12 cellular contexts compared by ENCODE assay signal in the genomic region with DNA sequence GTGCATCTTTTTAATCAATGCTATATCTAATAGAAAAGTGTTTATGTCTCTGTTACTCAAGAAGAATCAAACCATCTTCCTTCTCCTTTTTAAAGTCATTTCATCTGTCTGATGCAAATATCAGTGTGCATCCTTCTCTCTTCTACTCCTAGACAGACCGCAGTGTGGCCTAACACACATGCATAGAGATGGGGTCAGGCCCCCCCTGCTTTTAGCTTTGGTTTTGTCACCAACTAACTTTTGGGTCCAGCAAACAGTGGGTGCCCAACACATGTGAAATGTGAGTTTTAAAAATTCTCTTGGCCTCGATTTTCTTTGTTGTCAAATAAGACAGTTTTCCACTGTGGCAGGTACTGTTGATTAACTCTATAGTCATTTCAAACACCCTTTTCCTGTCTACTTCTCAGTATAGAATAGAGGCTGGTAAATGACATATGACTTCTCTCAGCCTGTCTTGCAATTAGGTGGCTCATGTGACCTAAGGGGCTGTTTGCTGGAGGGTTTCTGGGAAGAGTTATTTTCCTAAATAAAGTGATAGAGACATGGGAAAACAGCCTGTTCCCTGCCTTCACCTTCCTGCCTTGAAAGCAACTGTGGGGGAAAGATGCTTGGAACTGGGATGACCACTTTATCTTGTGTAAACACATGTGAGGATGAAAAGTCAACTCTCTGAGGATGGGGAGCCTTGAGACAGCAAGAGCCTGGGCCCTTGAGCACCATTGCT.
DNase-seq lines count a peak whose midpoint lies in the region; ATAC-seq and TF ChIP-seq lines count a peak whose summit lies in the region.
"Had no signal": no experiment of that assay in that cellular context is flagged by ENCODE, and none has a peak within 500 bp of the region (broad histone marks: within the 10 kb centered on the region; RNA-seq: fewer than 3 reads in every experiment).

No MANE protein-coding gene starts in this region.

- H2BK20ac ChIP-seq in H9 (ENCODE audit: low read depth, low read length, poor library complexity, severe bottlenecking): no peak overlapping the region

- DNase-seq in DND-41 (no peak), H9 (no peak), gastrocnemius medialis (no peak), putamen (ENCODE audit: low spot score) (no peak), middle frontal gyrus (ENCODE audit: extremely low spot score, low spot score) (no peak)
- peak; percentile 51 for DNase-seq in activated CD8-positive, alpha-beta T cell treated with anti-CD3 and anti-CD28 coated beads, Interleukin-2, amount 10 ng/mL, durations not matched to agents 7 days and 5 days
- DNase-seq: adrenal gland, nephron progenitor cell, trophoblast cell had no signal

- peak overlapping the region; percentile 44 for H3K4me3 Mint-ChIP-seq in activated CD8-positive, alpha-beta T cell treated with anti-CD3 and anti-CD28 coated beads, Interleukin-2, amount 10 ng/mL, durations not matched to agents 7 days and 5 days
- H3K4me3 Mint-ChIP-seq in H9: no peak overlapping the region
- H3K4me3 Mint-ChIP-seq: nephron progenitor cell had no signal

- POLR2A ChIA-PET in activated CD8-positive, alpha-beta T cell treated with anti-CD3 and anti-CD28 coated beads, Interleukin-2, amount 10 ng/mL, durations not matched to agents 7 days and 5 days (lab: Charles Lee): interaction anchor here (0.6 to 7.0 kb wide), 9 partner anchors 43 to 331 kb away, joined by 3 to 40 read pairs (median 18); partner anchors contain the start of gene DARS1

- H3K4me3 ChIP-seq in DND-41 (ENCODE audit: low read depth in 1 of 2, low read length in 2 of 2) (no peak overlapping the region), gastrocnemius medialis (no peak overlapping the region)
- H3K4me3 ChIP-seq: adrenal gland, BLaER1 had no signal

- H3K79me2 ChIP-seq in DND-41 (ENCODE audit: insufficient read depth, low read length) (no peaks in the 10 kb centered on the region), H9 (ENCODE audit: insufficient read depth, low read length) (no peaks in the 10 kb centered on the region)

- no peak overlapping the region for H3T11ph ChIP-seq in H9 (ENCODE audit: low read length)

- H3K9me3 Mint-ChIP-seq in activated CD8-positive, alpha-beta T cell treated with anti-CD3 and anti-CD28 coated beads, Interleukin-2, amount 10 ng/mL, durations not matched to agents 7 days and 5 days (ENCODE audit: insufficient read depth): peaks cover 4% of the 10 kb centered on the region
- H3K9me3 Mint-ChIP-seq in H9: no peaks in the 10 kb centered on the region; a peak in 2 of 5 replicates
- H3K9me3 Mint-ChIP-seq: nephron progenitor cell had no signal

- no peak for TF ChIP-seq CTCF in DND-41 (IDR thresholded peaks at IDR 0.05; ENCODE audit: borderline replicate concordance, extremely low read depth, low read length, poor library complexity, severe bottlenecking)
- TF ChIP-seq CTCF in H9 (conservative IDR thresholded peaks at IDR 0.05): no peak
- TF ChIP-seq CTCF in gastrocnemius medialis (IDR thresholded peaks at IDR 0.05 in 4 of 5, conservative IDR thresholded peaks at IDR 0.05 in 1 of 5): no peak

- ATAC-seq in DND-41 (ENCODE audit: insufficient read depth, low read depth) (peak; percentile 55; the same call in 2 of the 3 replicates), GM19463 (IDR thresholded peaks at IDR 0.05; ENCODE audit: unreplicated experiment) (peak; percentile 31), HG03064 (IDR thresholded peaks at IDR 0.05; ENCODE audit: low read depth, unreplicated experiment) (peak; percentile 44), gastrocnemius medialis (no peak)
- peak; percentile 52 for ATAC-seq in activated CD8-positive, alpha-beta T cell treated with anti-CD3 and anti-CD28 coated beads, Interleukin-2, amount 10 ng/mL, durations not matched to agents 7 days and 5 days

- H3K27me3 ChIP-seq in DND-41 (ENCODE audit: insufficient read depth, low read length, poor library complexity) (no peaks in the 10 kb centered on the region), H9 (ENCODE audit: insufficient read depth, low read length) (no peaks in the 10 kb centered on the region), gastrocnemius medialis (no peaks in the 10 kb centered on the region)
- H3K27me3 ChIP-seq: adrenal gland, BLaER1 had no signal

- no peak overlapping the region for H3K4ac ChIP-seq in H9 (ENCODE audit: low read depth, low read length)

- H3K14ac ChIP-seq in H9 (ENCODE audit: insufficient read depth, low read length): no peak overlapping the region

- H3K23me2 ChIP-seq in H9 (ENCODE audit: insufficient read length, low read depth, low read length, poor library complexity, severe bottlenecking): no peaks in the 10 kb centered on the region

- in situ Hi-C loops in gastrocnemius medialis (cut with MboI; ENCODE audit: low sequenced_read_pairs in 4 of 4): no loop called here

- no peak overlapping the region for H4K8ac ChIP-seq in H9 (replicated peaks; ENCODE audit: insufficient read length, low read depth, low read length)

- H3K27me3 Mint-ChIP-seq in activated CD8-positive, alpha-beta T cell treated with anti-CD3 and anti-CD28 coated beads, Interleukin-2, amount 10 ng/mL, durations not matched to agents 7 days and 5 days (ENCODE audit: low read depth): no peaks in the 10 kb centered on the region
- H3K27me3 Mint-ChIP-seq in H9 (ENCODE audit: low read depth): no peaks in the 10 kb centered on the region

- H4K5ac ChIP-seq in H9 (ENCODE audit: insufficient read length, low read depth, low read length): no peak overlapping the region

- no peak overlapping the region for H2AFZ ChIP-seq in DND-41 (ENCODE audit: low read depth, low read length)
- no peak overlapping the region for H2AFZ ChIP-seq in H9 (ENCODE audit: low read length)

- intact Hi-C loops in gastrocnemius medialis (cut with DNase I; ENCODE audit: low total_unique reads): no loop called here

- no peak overlapping the region for H2BK120ac ChIP-seq in H9 (ENCODE audit: low read depth, low read length, poor library complexity, severe bottlenecking)

- H3K36me3 ChIP-seq in DND-41 (ENCODE audit: insufficient read depth, low read length) (no peaks in the 10 kb centered on the region), gastrocnemius medialis (no peaks in the 10 kb centered on the region)
- H3K36me3 ChIP-seq: adrenal gland, BLaER1 had no signal

- peak overlapping the region; percentile 16 for H3K27ac ChIP-seq in DND-41 (ENCODE audit: low read length)
- H3K27ac ChIP-seq in H9 (ENCODE audit: insufficient read length, low read depth, low read length): no peak overlapping the region
- H3K27ac ChIP-seq in gastrocnemius medialis: no peak overlapping the region
- H3K27ac ChIP-seq: adrenal gland, BLaER1 had no signal

- H3K27ac Mint-ChIP-seq in activated CD8-positive, alpha-beta T cell treated with anti-CD3 and anti-CD28 coated beads, Interleukin-2, amount 10 ng/mL, durations not matched to agents 7 days and 5 days: peak overlapping the region; percentile 95
- no peak overlapping the region for H3K27ac Mint-ChIP-seq in H9
- H3K27ac Mint-ChIP-seq: nephron progenitor cell had no signal

- H4K91ac ChIP-seq in H9 (ENCODE audit: insufficient read length, low read depth, low read length): no peak overlapping the region

- peaks cover 94% of the 10 kb centered on the region for H3K4me1 Mint-ChIP-seq in activated CD8-positive, alpha-beta T cell treated with anti-CD3 and anti-CD28 coated beads, Interleukin-2, amount 10 ng/mL, durations not matched to agents 7 days and 5 days (ENCODE audit: low read depth)
- peaks cover 0 to 4% of the 10 kb centered on the region in 2 experiments; a peak in 1 of 4 replicates for H3K4me1 Mint-ChIP-seq in H9

- no peak overlapping the region for H3K56ac ChIP-seq in H9 (ENCODE audit: insufficient read length, low read depth, low read length)

- no peak overlapping the region for H2AK5ac ChIP-seq in H9 (ENCODE audit: insufficient read length, low read length)

- H3K79me1 ChIP-seq in H9 (ENCODE audit: insufficient read depth, low read depth, low read length, poor library complexity, severe bottlenecking): no peaks in the 10 kb centered on the region

- TF ChIP-seq POLR2A in gastrocnemius medialis (IDR thresholded peaks at IDR 0.05): no peak

- H2BK5ac ChIP-seq in H9 (ENCODE audit: insufficient read length, low read length): no peak overlapping the region

- H2BK12ac ChIP-seq in H9 (ENCODE audit: insufficient read length, low read depth, low read length): no peak overlapping the region

- peaks cover 25% of the 10 kb centered on the region for H3K36me3 Mint-ChIP-seq in activated CD8-positive, alpha-beta T cell treated with anti-CD3 and anti-CD28 coated beads, Interleukin-2, amount 10 ng/mL, durations not matched to agents 7 days and 5 days (ENCODE audit: low read depth)
- no peaks in the 10 kb centered on the region for H3K36me3 Mint-ChIP-seq in H9 (ENCODE audit: insufficient read depth in 1 of 3, low read depth in 3 of 3)

- H3K9me3 ChIP-seq in DND-41 (ENCODE audit: insufficient read depth, low read length, severe bottlenecking): no peaks in the 10 kb centered on the region
- no peaks in the 10 kb centered on the region for H3K9me3 ChIP-seq in H9 (ENCODE audit: control insufficient read depth, low read depth, low read length)
- no peaks in the 10 kb centered on the region for H3K9me3 ChIP-seq in gastrocnemius medialis
- H3K9me3 ChIP-seq: adrenal gland, BLaER1 had no signal

- no peak overlapping the region for H2BK15ac ChIP-seq in H9 (ENCODE audit: low read depth, low read length)

- H3K4me1 ChIP-seq in DND-41 (ENCODE audit: insufficient read depth, low read length) (peaks cover 19% of the 10 kb centered on the region), H9 (ENCODE audit: insufficient read depth, low read length) (no peaks in the 10 kb centered on the region), gastrocnemius medialis (no peaks in the 10 kb centered on the region)
- H3K4me1 ChIP-seq: adrenal gland had no signal

- no peaks in the 10 kb centered on the region for H4K20me1 ChIP-seq in DND-41 (ENCODE audit: insufficient read depth, low read length)
- no peaks in the 10 kb centered on the region for H4K20me1 ChIP-seq in H9 (ENCODE audit: control insufficient read depth, insufficient read depth, insufficient read length)
- H4K20me1 ChIP-seq: BLaER1 had no signal

- H3K23ac ChIP-seq in H9 (ENCODE audit: insufficient read length, low read depth, low read length): no peak overlapping the region

- no peak overlapping the region for H3K4me2 ChIP-seq in DND-41 (ENCODE audit: insufficient read depth, low read length)
- no peak overlapping the region for H3K4me2 ChIP-seq in H9 (ENCODE audit: insufficient read depth, insufficient read length, low read length)

- no peak overlapping the region for H3K18ac ChIP-seq in H9 (ENCODE audit: insufficient read length, low read depth, low read length)

- H3K9ac ChIP-seq in DND-41 (ENCODE audit: low read depth, low read length) (no peak overlapping the region), H9 (ENCODE audit: extremely low read depth, insufficient read length, low read length) (no peak overlapping the region)
- H3K9ac ChIP-seq: BLaER1 had no signal

- CTCF ChIA-PET in activated CD8-positive, alpha-beta T cell treated with anti-CD3 and anti-CD28 coated beads, Interleukin-2, amount 10 ng/mL, durations not matched to agents 7 days and 5 days (lab: Charles Lee): interaction anchor here (1.2 to 3.4 kb wide), 6 partner anchors 25 to 333 kb away, joined by 3 to 12 read pairs (median 6); no protein-coding TSS in a partner anchor

- no CpG with 5 or more reads among the region's 2 CpGs for WGBS in H9 (ENCODE audit: extremely low coverage, insufficient read length, low lambda C conversion rate)

Comparison
In these comparisons a context has a peak if more than half of its experiments do, and no peak if none do; other contexts are left out.
1. ATAC-seq: peak in DND-41 (single experiment), GM19463 (single experiment), HG03064 (single experiment) and activated CD8-positive, alpha-beta T cell treated with anti-CD3 and anti-CD28 coated beads, Interleukin-2, amount 10 ng/mL, durations not matched to agents 7 days and 5 days (single experiment); none in gastrocnemius medialis (0 of 2).